In the genomic region with DNA sequence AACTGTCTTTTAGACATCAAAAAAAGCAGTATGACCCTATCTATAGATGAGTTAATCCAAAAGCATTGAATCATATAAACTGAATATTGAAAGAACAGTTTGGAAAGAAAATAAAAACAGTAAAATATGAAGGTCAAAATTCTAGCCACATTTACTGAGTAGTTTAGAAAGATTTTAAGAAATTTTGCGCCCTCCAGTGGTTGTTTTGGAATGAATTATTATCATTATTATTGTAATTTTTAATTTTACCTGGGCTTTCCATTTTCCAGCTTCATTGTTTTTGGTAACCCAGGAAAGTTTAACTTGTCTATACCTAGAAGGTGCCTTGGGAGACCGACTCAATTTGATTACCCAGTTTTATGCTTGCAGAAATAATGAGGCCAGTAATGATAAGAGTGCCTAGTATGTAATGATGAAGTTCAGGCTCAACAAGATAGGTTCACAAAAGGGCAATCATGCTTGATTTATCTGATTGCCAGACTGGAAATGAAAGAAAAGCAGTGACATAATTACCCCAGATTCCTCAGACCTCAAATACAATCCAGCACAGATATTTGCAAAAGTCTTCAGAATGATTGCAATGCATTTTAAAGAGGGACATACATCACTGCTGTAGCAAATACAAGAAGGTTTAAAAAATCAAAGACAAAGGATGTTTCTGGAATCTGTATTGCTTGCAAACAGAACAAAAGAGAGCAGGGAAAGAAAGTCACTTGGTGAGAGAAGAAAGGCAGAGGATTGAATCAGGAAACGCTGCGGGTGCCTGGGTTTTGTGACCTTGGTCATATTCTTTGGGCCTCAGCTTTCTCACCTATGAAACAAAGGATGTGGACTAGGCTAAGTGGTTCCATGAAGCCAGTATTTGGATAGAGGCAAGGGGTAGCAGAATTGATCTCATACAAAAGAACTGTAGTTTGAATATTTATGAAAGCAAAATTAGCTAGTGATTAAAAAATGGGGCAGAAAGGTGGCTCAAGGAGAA, we compare ENCODE assay signal across 8 cellular contexts.
A peak's percentile ranks its signal among the peaks of the same experiment; 100 is the strongest.
DNase-seq lines count a peak whose midpoint lies in the region; ATAC-seq and TF ChIP-seq lines count a peak whose summit lies in the region.

No MANE protein-coding gene starts in this region.

- DNase-seq in heart left ventricle (no peak), cardiac septum (ENCODE audit: low spot score) (no peak), NCI-H748 (lab: John Stamatoyannopoulos, UW; ENCODE audit: unreplicated experiment) (peak; percentile 57), esophagus squamous epithelium (lab: John Stamatoyannopoulos, UW) (no peak), type B pancreatic cell (ENCODE audit: extremely low spot score, unreplicated experiment) (no peak), NCI-H1930 (lab: John Stamatoyannopoulos, UW) (no peak), GM19240 (ENCODE audit: insufficient read length, low spot score) (no peak)
- DNase-seq in activated T-helper 1 cell treated with anti-CD3 and anti-CD28 coated beads, Interleukin-12 subunit alpha, Interleukin-12 subunit beta, Interleukin-2, Interleukin-4 antibody, amounts not matched to agents 30 ng/mL and 10 ng/mL and 1 ng/mL, durations not matched to agents 14 hours and 24 hours and 36 hours (ENCODE audit: low spot score) = no peak

- no peak overlapping the region for H3K4me3 Mint-ChIP-seq in type B pancreatic cell
- H3K4me3 Mint-ChIP-seq in activated T-helper 1 cell treated with anti-CD3 and anti-CD28 coated beads, Interleukin-12 subunit alpha, Interleukin-12 subunit beta, Interleukin-2, Interleukin-4 antibody, amounts not matched to agents 30 ng/mL and 10 ng/mL and 1 ng/mL, durations not matched to agents 14 hours and 24 hours and 36 hours = no peak overlapping the region

- H3K4me1 ChIP-seq in heart left ventricle (peaks cover 0 to 11% (median 1%) of the 10 kb centered on the region in 12 donors), esophagus squamous epithelium (no peaks in the 10 kb centered on the region)

- H3K36me3 ChIP-seq in heart left ventricle (no peaks in the 10 kb centered on the region), esophagus squamous epithelium (no peaks in the 10 kb centered on the region)

- no peaks in the 10 kb centered on the region for H3K36me3 Mint-ChIP-seq in type B pancreatic cell
- H3K36me3 Mint-ChIP-seq in activated T-helper 1 cell treated with anti-CD3 and anti-CD28 coated beads, Interleukin-12 subunit alpha, Interleukin-12 subunit beta, Interleukin-2, Interleukin-4 antibody, amounts not matched to agents 30 ng/mL and 10 ng/mL and 1 ng/mL, durations not matched to agents 14 hours and 24 hours and 36 hours (ENCODE audit: low read depth) = no peaks in the 10 kb centered on the region

- H3K9me3 ChIP-seq in heart left ventricle (no peaks in the 10 kb centered on the region), esophagus squamous epithelium (no peaks in the 10 kb centered on the region)

- H3K4me3 ChIP-seq in heart left ventricle (no peak overlapping the region), esophagus squamous epithelium (no peak overlapping the region)

- no peaks in the 10 kb centered on the region for H3K9me3 Mint-ChIP-seq in type B pancreatic cell
- no peaks in the 10 kb centered on the region for H3K9me3 Mint-ChIP-seq in activated T-helper 1 cell treated with anti-CD3 and anti-CD28 coated beads, Interleukin-12 subunit alpha, Interleukin-12 subunit beta, Interleukin-2, Interleukin-4 antibody, amounts not matched to agents 30 ng/mL and 10 ng/mL and 1 ng/mL, durations not matched to agents 14 hours and 24 hours and 36 hours

- H3K27ac Mint-ChIP-seq in type B pancreatic cell = peak overlapping the region; percentile 27
- no peak overlapping the region for H3K27ac Mint-ChIP-seq in activated T-helper 1 cell treated with anti-CD3 and anti-CD28 coated beads, Interleukin-12 subunit alpha, Interleukin-12 subunit beta, Interleukin-2, Interleukin-4 antibody, amounts not matched to agents 30 ng/mL and 10 ng/mL and 1 ng/mL, durations not matched to agents 14 hours and 24 hours and 36 hours

- no peak for ATAC-seq in heart left ventricle

- H3K27me3 ChIP-seq in heart left ventricle (no peaks in the 10 kb centered on the region), esophagus squamous epithelium (no peaks in the 10 kb centered on the region)

- peak; percentile 12 to 52 (median 36) for TF ChIP-seq CTCF in heart left ventricle (IDR thresholded peaks at IDR 0.05)
- TF ChIP-seq CTCF in esophagus squamous epithelium (IDR thresholded peaks at IDR 0.05) = peak in 4 of 6 experiments; percentile 18 to 52 (median 20)
- peak; percentile 81 for TF ChIP-seq CTCF in type B pancreatic cell (conservative IDR thresholded peaks at IDR 0.05)

- H3K4me1 Mint-ChIP-seq in type B pancreatic cell (ENCODE audit: unreplicated experiment) = peaks cover 12% of the 10 kb centered on the region
- no peaks in the 10 kb centered on the region for H3K4me1 Mint-ChIP-seq in activated T-helper 1 cell treated with anti-CD3 and anti-CD28 coated beads, Interleukin-12 subunit alpha, Interleukin-12 subunit beta, Interleukin-2, Interleukin-4 antibody, amounts not matched to agents 30 ng/mL and 10 ng/mL and 1 ng/mL, durations not matched to agents 14 hours and 24 hours and 36 hours (ENCODE audit: low read depth)

- 66 to 76% (median 71%) methylated on average over 4 of the region's 4 CpGs for WGBS in heart left ventricle, 4 donors
- 55 to 61% methylated on average over 4 of the region's 4 CpGs for WGBS in esophagus squamous epithelium, 2 donors

- intact Hi-C loops in heart left ventricle (cut with DNase I) (loop anchor here in 3 of 10 donors (1.0 to 10.0 kb wide), 4 partner anchors 240 to 387 kb away; no protein-coding TSS in a partner anchor), cardiac septum (cut with DNase I) (loop anchor here (5.0 kb wide), 1 partner anchor 155 kb away; a partner anchor contains a TSS), esophagus squamous epithelium (cut with DNase I) (loop anchor here (10.0 kb wide), 1 partner anchor 243 kb away; no protein-coding TSS in a partner anchor)
- intact Hi-C loops in activated T-helper 1 cell treated with anti-CD3 and anti-CD28 coated beads, Interleukin-12 subunit alpha, Interleukin-12 subunit beta, Interleukin-2, Interleukin-4 antibody, amounts not matched to agents 30 ng/mL and 10 ng/mL and 1 ng/mL, durations not matched to agents 14 hours and 24 hours and 36 hours (cut with micrococcal nuclease) = loop anchor here (1.0 to 2.0 kb wide), 4 partner anchors 153 to 1182 kb away; a partner anchor contains a TSS

- H3K27me3 Mint-ChIP-seq in type B pancreatic cell = no peaks in the 10 kb centered on the region
- peaks cover 5% of the 10 kb centered on the region for H3K27me3 Mint-ChIP-seq in activated T-helper 1 cell treated with anti-CD3 and anti-CD28 coated beads, Interleukin-12 subunit alpha, Interleukin-12 subunit beta, Interleukin-2, Interleukin-4 antibody, amounts not matched to agents 30 ng/mL and 10 ng/mL and 1 ng/mL, durations not matched to agents 14 hours and 24 hours and 36 hours (ENCODE audit: insufficient read depth)

- H3K27ac ChIP-seq in heart left ventricle (no peak overlapping the region), esophagus squamous epithelium (no peak overlapping the region)

- no peak for TF ChIP-seq POLR2A in heart left ventricle (IDR thresholded peaks at IDR 0.05)
- no peak for TF ChIP-seq POLR2A in esophagus squamous epithelium (IDR thresholded peaks at IDR 0.05)

Comparison
In these comparisons a context has a peak if more than half of its experiments do, and no peak if none do; other contexts are left out.
1. CTCF ChIP-seq: peak in every context shown above with its lines; median percentile 81 in type B pancreatic cell; 36 in heart left ventricle; 20 in esophagus squamous epithelium.